ENCODE assay signal across 16 cellular contexts in genomic region chr2:223215136-223215535, GRCh38.
"Had no signal": no experiment of that assay in that cellular context is flagged by ENCODE, and none has a peak within 500 bp of the region (broad histone marks: within the 10 kb centered on the region; RNA-seq: fewer than 3 reads in every experiment).

No MANE protein-coding gene starts in this region.

- H3K4me1 ChIP-seq: breast epithelium, right atrium auricular region, testis, upper lobe of left lung had no signal

- H3K27me3 ChIP-seq: breast epithelium, neutrophil, right atrium auricular region, testis, upper lobe of left lung had no signal

- H3K27ac ChIP-seq: breast epithelium, neutrophil, right atrium auricular region, upper lobe of left lung had no signal

- H3K36me3 ChIP-seq: breast epithelium, neutrophil, right atrium auricular region, upper lobe of left lung had no signal

- DNase-seq: activated CD4-positive, alpha-beta T cell treated with anti-CD3 and anti-CD28 coated beads, Interleukin-2, amount 10 ng/mL, durations not matched to agents 7 days and 5 days; activated CD8-positive, alpha-beta memory T cell treated with anti-CD3 and anti-CD28 coated beads, Interleukin-2, amount 50 U/mL, for 4 hours; activated naive CD4-positive, alpha-beta T cell treated with anti-CD3 and anti-CD28 coated beads for 36 hours; activated T-cell treated with anti-CD3 and anti-CD28 coated beads, Interleukin-2, amount 50 U/mL, for 4 hours; anterior cingulate cortex; effector CD4-positive, alpha-beta T cell; head of caudate nucleus; naive thymus-derived CD8-positive, alpha-beta T cell; T-helper 1 cell; T-helper 9 cell; testis; upper lobe of left lung had no signal

- H3K9me3 ChIP-seq: neutrophil, testis had no signal

- ATAC-seq: activated CD4-positive, CD25-positive, alpha-beta regulatory T cell treated with anti-CD3 and anti-CD28 coated beads, Interleukin-2, amount 50 U/mL, for 24 hours; activated T-cell treated with anti-CD3 and anti-CD28 coated beads, Interleukin-2, amount 50 U/mL, for 4 hours; naive thymus-derived CD8-positive, alpha-beta T cell had no signal

- H3K4me3 ChIP-seq: breast epithelium, right atrium auricular region, testis, upper lobe of left lung had no signal
